Comparison of ENCODE assay signal across 31 cellular contexts in genomic region chr13:50030315-50030714, GRCh38. TPM values are rescaled to one million over a fixed set of nuclear protein-coding genes. Genes with fewer than 3 reads are reported as not detected.
A peak's percentile ranks its signal among the peaks of the same experiment; 100 is the strongest.
DNase-seq lines count a peak whose midpoint lies in the region; ATAC-seq, FAIRE-seq and TF ChIP-seq lines count a peak whose summit lies in the region.
"Had no signal": no experiment of that assay in that cellular context is flagged by ENCODE, and none has a peak within 500 bp of the region (broad histone marks: within the 10 kb centered on the region; RNA-seq: fewer than 3 reads in every experiment).

No MANE protein-coding gene starts in this region.

- H2BK12ac ChIP-seq in H1 (ENCODE audit: low read depth, low read length) = no peak overlapping the region

- no peak overlapping the region for H3K23ac ChIP-seq in IMR-90 (ENCODE audit: low read depth, low read length)
- no peak overlapping the region for H3K23ac ChIP-seq in H1 (ENCODE audit: insufficient read length)

- peaks cover 36% of the 10 kb centered on the region for H3K36me3 Mint-ChIP-seq in activated CD4-positive, alpha-beta memory T cell treated with anti-CD3 and anti-CD28 coated beads, Interleukin-2, amount 10 ng/mL, durations not matched to agents 7 days and 5 days (ENCODE audit: low read depth)
- peaks cover 10% of the 10 kb centered on the region for H3K36me3 Mint-ChIP-seq in activated CD8-positive, alpha-beta T cell treated with anti-CD3 and anti-CD28 coated beads for 36 hours (ENCODE audit: low read depth)

- DNase-seq in A673 (ENCODE audit: low spot score) (peak; percentile 11), IMR-90 (peak; percentile 29), RPMI7951 (ENCODE audit: low read depth) (peak; percentile 2), H1 (ENCODE audit: low read depth in 1 of 2, low spot score in 2 of 2) (no peak), GF-D8 (lab: John Stamatoyannopoulos, UW) (no peak)
- no peak for DNase-seq in activated CD4-positive, alpha-beta memory T cell treated with anti-CD3 and anti-CD28 coated beads, Interleukin-2, amount 10 ng/mL, durations not matched to agents 7 days and 5 days
- no peak for DNase-seq in activated CD8-positive, alpha-beta T cell treated with anti-CD3 and anti-CD28 coated beads for 36 hours
- no peak for DNase-seq in stimulated activated CD4-positive, alpha-beta T cell treated with anti-CD3 and anti-CD28 coated beads, Interleukin-2, amount 100 ng/mL, for 24 hours
- DNase-seq: activated B cell treated with CpG ODN at 0.5 μM for 24 hours; activated CD4-positive, alpha-beta T cell treated with anti-CD3 and anti-CD28 coated beads, Interleukin-2, amount 50 U/mL, for 1 hour; activated naive CD4-positive, alpha-beta T cell; activated naive CD8-positive, alpha-beta T cell treated with anti-CD3 and anti-CD28 coated beads, Interleukin-2, amount 50 U/mL, for 24 hours; activated T-cell treated with anti-CD3 and anti-CD28 coated beads, Interleukin-2, amount 50 U/mL, for 72 hours; BE2C; CD8-positive, alpha-beta T cell; central memory CD4-positive, alpha-beta T cell; HCEC 1CT; head of caudate nucleus; naive thymus-derived CD8-positive, alpha-beta T cell; NCI-H2107; NCI-H510A; stimulated activated CD4-positive, alpha-beta T cell treated with anti-CD3 and anti-CD28 coated beads, Interleukin-12 subunit alpha, Interleukin-12 subunit beta, amount 100 ng/mL, for 4 hours; stimulated activated CD4-positive, alpha-beta T cell treated with anti-CD3 and anti-CD28 coated beads, Interleukin-4, amount 100 ng/mL, for 1 hour; T1000 had no signal

- intact Hi-C loops in A673 (cut with micrococcal nuclease; ENCODE audit: unreplicated experiment) = no loop called here
- intact Hi-C loops in IMR-90 (cut with micrococcal nuclease) = no loop called here
- intact Hi-C loops in activated CD8-positive, alpha-beta T cell treated with anti-CD3 and anti-CD28 coated beads for 36 hours (cut with micrococcal nuclease) = no loop called here

- H3K4me1 ChIP-seq in A673 (ENCODE audit: insufficient read depth, low read length, poor library complexity, severe bottlenecking) = peaks cover 8% of the 10 kb centered on the region
- H3K4me1 ChIP-seq in IMR-90 (ENCODE audit: control insufficient read depth, insufficient read depth, low read length) = peaks cover 4% of the 10 kb centered on the region
- no peaks in the 10 kb centered on the region for H3K4me1 ChIP-seq in H1 (replicated peaks in 1 of 4; ENCODE audit: control insufficient read depth in 3 of 4, insufficient read depth in 4 of 4, low read length in 3 of 4)
- H3K4me1 ChIP-seq: BE2C, foreskin keratinocyte had no signal

- no peaks in the 10 kb centered on the region for H3K27me3 Mint-ChIP-seq in activated CD4-positive, alpha-beta memory T cell treated with anti-CD3 and anti-CD28 coated beads, Interleukin-2, amount 10 ng/mL, durations not matched to agents 7 days and 5 days
- no peaks in the 10 kb centered on the region for H3K27me3 Mint-ChIP-seq in activated CD8-positive, alpha-beta T cell treated with anti-CD3 and anti-CD28 coated beads for 36 hours
- H3K27me3 Mint-ChIP-seq: activated B cell treated with CpG ODN at 0.5 μM for 24 hours; activated naive CD8-positive, alpha-beta T cell treated with anti-CD3 and anti-CD28 coated beads, Interleukin-2, amount 50 U/mL, for 24 hours; naive thymus-derived CD8-positive, alpha-beta T cell; progenitor cell of endocrine pancreas had no signal

- no peaks in the 10 kb centered on the region for H3K79me2 ChIP-seq in H1 (ENCODE audit: control insufficient read depth in 1 of 2, insufficient read depth in 2 of 2, low read length in 2 of 2)

- TF ChIP-seq POLR2A in IMR-90 (IDR thresholded peaks at IDR 0.05; ENCODE audit: low read depth, low read length) (no peak), H1 (IDR thresholded peaks at IDR 0.05; ENCODE audit: control extremely low read depth in 1 of 2, low read depth in 2 of 2, low read length in 2 of 2) (no peak)

- H4K20me1 ChIP-seq in IMR-90 (ENCODE audit: insufficient read depth, low read length) (no peaks in the 10 kb centered on the region), H1 (replicated peaks in 1 of 2; ENCODE audit: control insufficient read depth in 1 of 2, insufficient read depth in 2 of 2, low read length in 2 of 2) (no peaks in the 10 kb centered on the region)

- in situ Hi-C loops in IMR-90 (cut with MboI; ENCODE audit: low sequenced_read_pairs) = no loop called here

- H3K79me1 ChIP-seq in IMR-90 (ENCODE audit: low read depth in 1 of 2, low read length in 2 of 2) = peaks cover 0 to 8% of the 10 kb centered on the region in 2 experiments; a peak in 2 of 4 replicates
- no peaks in the 10 kb centered on the region for H3K79me1 ChIP-seq in H1 (ENCODE audit: low read depth, low read length)

- H2AK9ac ChIP-seq in IMR-90 (replicated peaks; ENCODE audit: low read depth, low read length, poor library complexity) = no peak overlapping the region

- H3K4me3 Mint-ChIP-seq in activated CD4-positive, alpha-beta memory T cell treated with anti-CD3 and anti-CD28 coated beads, Interleukin-2, amount 10 ng/mL, durations not matched to agents 7 days and 5 days = no peak overlapping the region
- H3K4me3 Mint-ChIP-seq in activated CD8-positive, alpha-beta T cell treated with anti-CD3 and anti-CD28 coated beads for 36 hours = no peak overlapping the region
- H3K4me3 Mint-ChIP-seq: activated B cell treated with CpG ODN at 0.5 μM for 24 hours; activated naive CD8-positive, alpha-beta T cell treated with anti-CD3 and anti-CD28 coated beads, Interleukin-2, amount 50 U/mL, for 24 hours; activated T-cell treated with anti-CD3 and anti-CD28 coated beads, Interleukin-2, amount 50 U/mL, for 72 hours; CD8-positive, alpha-beta T cell; naive thymus-derived CD8-positive, alpha-beta T cell had no signal

- BruUV-seq in A673 (replicated peaks; lab: Mats Ljungman, UMichigan) = no TSS peak
- no TSS peak for BruUV-seq in IMR-90 (replicated peaks; lab: Mats Ljungman, UMichigan)

- H3K4me3 ChIP-seq in A673 (ENCODE audit: low read depth, low read length, poor library complexity, severe bottlenecking) = no peak overlapping the region
- no peak overlapping the region for H3K4me3 ChIP-seq in IMR-90 (ENCODE audit: insufficient read depth, low read depth, low read length)
- H3K4me3 ChIP-seq in H1 (ENCODE audit: extremely low read depth in 1 of 4, insufficient read depth in 2 of 4, low read depth in 3 of 4, low read length in 4 of 4) = no peak overlapping the region
- H3K4me3 ChIP-seq: esophagus muscularis mucosa had no signal

- H3K4ac ChIP-seq in IMR-90 (ENCODE audit: low read depth, low read length) (no peak overlapping the region), H1 (replicated peaks; ENCODE audit: insufficient read length, low read depth, low read length) (no peak overlapping the region)

- TF ChIP-seq CTCF in A673 (conservative IDR thresholded peaks at IDR 0.05; ENCODE audit: low read depth, low read length) (no peak), IMR-90 (conservative IDR thresholded peaks at IDR 0.05; ENCODE audit: low read depth, low read length) (no peak), H1 (IDR thresholded peaks at IDR 0.05; ENCODE audit: control extremely low read depth in 1 of 3, insufficient read depth in 1 of 3, low read depth in 1 of 3, low read length in 3 of 3) (no peak)
- no peak for TF ChIP-seq CTCF in activated CD8-positive, alpha-beta T cell treated with anti-CD3 and anti-CD28 coated beads for 36 hours (IDR thresholded peaks at IDR 0.05)

- no peak overlapping the region for H3K9ac ChIP-seq in IMR-90 (ENCODE audit: low read depth, low read length)
- no peak overlapping the region for H3K9ac ChIP-seq in H1 (replicated peaks in 1 of 4; ENCODE audit: extremely low read depth in 1 of 4, low read depth in 3 of 4, low read length in 3 of 4)
- H3K9ac ChIP-seq: KMS-11 had no signal

- H2BK120ac ChIP-seq in IMR-90 (ENCODE audit: low read depth, low read length) (no peak overlapping the region), H1 (replicated peaks; ENCODE audit: low read depth, low read length) (no peak overlapping the region)

- H3K27ac ChIP-seq in A673 (ENCODE audit: low read depth, low read length, poor library complexity, severe bottlenecking) = peak overlapping the region; percentile 9
- no peak overlapping the region for H3K27ac ChIP-seq in IMR-90 (ENCODE audit: insufficient read depth, low read length)
- no peak overlapping the region for H3K27ac ChIP-seq in H1 (ENCODE audit: low read depth, low read length)
- H3K27ac ChIP-seq: esophagus muscularis mucosa, foreskin keratinocyte, KMS-11 had no signal

- CTCF ChIA-PET in A673 (lab: Charles Lee) (no interaction called here), IMR-90 (lab: Yijun Ruan, JAX) (no interaction called here), H1 (lab: Charles Lee; ENCODE audit: partially characterized antibody) (interaction anchor here (0.6 kb wide), 1 partner anchor 1434 kb away, joined by 3 read pairs; no protein-coding TSS in a partner anchor)
- CTCF ChIA-PET in activated CD4-positive, alpha-beta memory T cell treated with anti-CD3 and anti-CD28 coated beads, Interleukin-2, amount 10 ng/mL, durations not matched to agents 7 days and 5 days (lab: Charles Lee) = interaction anchor here (0.6 kb wide), 1 partner anchor 62 kb away, joined by 3 read pairs; no protein-coding TSS in a partner anchor
- CTCF ChIA-PET in activated CD8-positive, alpha-beta T cell treated with anti-CD3 and anti-CD28 coated beads for 36 hours (lab: Charles Lee) = no interaction called here

- no peak for TF ChIP-seq RAD21 in IMR-90 (IDR thresholded peaks at IDR 0.05; ENCODE audit: low read length)
- no peak for TF ChIP-seq RAD21 in H1 (IDR thresholded peaks at IDR 0.05 in 1 of 2, conservative IDR thresholded peaks at IDR 0.05 in 1 of 2; ENCODE audit: low read depth in 2 of 2, low read length in 2 of 2)

- H2BK20ac ChIP-seq in IMR-90 (ENCODE audit: low read depth, low read length) (no peak overlapping the region), H1 (ENCODE audit: low read length) (no peak overlapping the region)

- H4K8ac ChIP-seq in IMR-90 (ENCODE audit: low read depth in 2 of 2, low read length in 2 of 2) (no peak overlapping the region), H1 (ENCODE audit: extremely low read depth, insufficient read depth, low read length) (no peak overlapping the region)

- H3K4me2 ChIP-seq in IMR-90 (ENCODE audit: low read depth, low read length) (no peak overlapping the region), H1 (ENCODE audit: insufficient read depth in 1 of 2, low read depth in 2 of 2, low read length in 2 of 2) (no peak overlapping the region)
- H3K4me2 ChIP-seq: KMS-11 had no signal

- H3K9me1 ChIP-seq in IMR-90 (ENCODE audit: insufficient read depth, low read length) = no peaks in the 10 kb centered on the region

- no peak for ATAC-seq in IMR-90 (ENCODE audit: low read depth)
- ATAC-seq in activated CD8-positive, alpha-beta T cell treated with anti-CD3 and anti-CD28 coated beads for 36 hours = no peak
- ATAC-seq: activated naive CD8-positive, alpha-beta T cell treated with anti-CD3 and anti-CD28 coated beads, Interleukin-2, amount 50 U/mL, for 24 hours; activated T-cell treated with anti-CD3 and anti-CD28 coated beads, Interleukin-2, amount 50 U/mL, for 72 hours; CD8-positive, alpha-beta T cell; foreskin keratinocyte; naive thymus-derived CD8-positive, alpha-beta T cell; sciatic nerve had no signal

- FAIRE-seq in H1 (lab: Jason Lieb, UNC) = no peak
- FAIRE-seq: GM12892 had no signal

- H3K56ac ChIP-seq in IMR-90 (ENCODE audit: extremely low read depth, insufficient read depth, low read length) = no peak overlapping the region
- H3K56ac ChIP-seq in H1 (replicated peaks; ENCODE audit: insufficient read length, low read depth, low read length) = no peak overlapping the region

- H4K5ac ChIP-seq in IMR-90 (ENCODE audit: low read depth, low read length) (no peak overlapping the region), H1 (ENCODE audit: insufficient read length, low read depth, low read length) (no peak overlapping the region)

- POLR2A ChIA-PET in A673 (lab: Charles Lee; ENCODE audit: low non-redundant PET) = no interaction called here
- POLR2A ChIA-PET in IMR-90 (lab: Charles Lee; ENCODE audit: unreplicated experiment) = no interaction called here
- POLR2A ChIA-PET in H1 (lab: Charles Lee; ENCODE audit: partially characterized antibody) = interaction anchor here (0.7 to 1.0 kb wide), 3 partner anchors 10 to 19 kb away, joined by 3 read pairs; no protein-coding TSS in a partner anchor
- POLR2A ChIA-PET in activated CD4-positive, alpha-beta memory T cell treated with anti-CD3 and anti-CD28 coated beads, Interleukin-2, amount 10 ng/mL, durations not matched to agents 7 days and 5 days (lab: Charles Lee) = no interaction called here
- POLR2A ChIA-PET in activated CD8-positive, alpha-beta T cell treated with anti-CD3 and anti-CD28 coated beads for 36 hours (lab: Charles Lee) = interaction anchor here (0.6 kb wide), 1 partner anchor 28 kb away, joined by 3 read pairs; no protein-coding TSS in a partner anchor

- H3K14ac ChIP-seq in IMR-90 (replicated peaks; ENCODE audit: low read depth, low read length) = no peak overlapping the region
- no peak overlapping the region for H3K14ac ChIP-seq in H1 (ENCODE audit: insufficient read length)

- no peak overlapping the region for H3K27ac Mint-ChIP-seq in activated CD4-positive, alpha-beta memory T cell treated with anti-CD3 and anti-CD28 coated beads, Interleukin-2, amount 10 ng/mL, durations not matched to agents 7 days and 5 days
- H3K27ac Mint-ChIP-seq in activated CD8-positive, alpha-beta T cell treated with anti-CD3 and anti-CD28 coated beads for 36 hours = no peak overlapping the region
- H3K27ac Mint-ChIP-seq: activated B cell treated with CpG ODN at 0.5 μM for 24 hours; activated naive CD8-positive, alpha-beta T cell treated with anti-CD3 and anti-CD28 coated beads, Interleukin-2, amount 50 U/mL, for 24 hours; activated T-cell treated with anti-CD3 and anti-CD28 coated beads, Interleukin-2, amount 50 U/mL, for 72 hours; CD8-positive, alpha-beta T cell; naive thymus-derived CD8-positive, alpha-beta T cell; progenitor cell of endocrine pancreas had no signal

- H3K9me3 Mint-ChIP-seq in activated CD4-positive, alpha-beta memory T cell treated with anti-CD3 and anti-CD28 coated beads, Interleukin-2, amount 10 ng/mL, durations not matched to agents 7 days and 5 days = no peaks in the 10 kb centered on the region
- H3K9me3 Mint-ChIP-seq in activated CD8-positive, alpha-beta T cell treated with anti-CD3 and anti-CD28 coated beads for 36 hours = no peaks in the 10 kb centered on the region
- H3K9me3 Mint-ChIP-seq: activated B cell treated with CpG ODN at 0.5 μM for 24 hours; activated naive CD8-positive, alpha-beta T cell treated with anti-CD3 and anti-CD28 coated beads, Interleukin-2, amount 50 U/mL, for 24 hours; activated T-cell treated with anti-CD3 and anti-CD28 coated beads, Interleukin-2, amount 50 U/mL, for 72 hours; CD8-positive, alpha-beta T cell; naive thymus-derived CD8-positive, alpha-beta T cell had no signal

- no peak overlapping the region for H4K91ac ChIP-seq in IMR-90 (ENCODE audit: insufficient read depth, low read depth, low read length)
- H4K91ac ChIP-seq in H1 (replicated peaks; ENCODE audit: insufficient read length, low read length) = no peak overlapping the region

- dilution Hi-C loops in IMR-90 (cut with HindIII; ENCODE audit: low sequenced_read_pairs, unreplicated experiment) = no loop called here

- H3K9me3 ChIP-seq in A673 (ENCODE audit: low read depth, low read length, poor library complexity, severe bottlenecking) (no peaks in the 10 kb centered on the region), IMR-90 (ENCODE audit: control insufficient read depth, insufficient read depth, low read length) (no peaks in the 10 kb centered on the region), H1 (ENCODE audit: insufficient read depth in 2 of 2, low read depth in 1 of 2, low read length in 1 of 2) (no peaks in the 10 kb centered on the region)
- H3K9me3 ChIP-seq: BE2C, esophagus muscularis mucosa had no signal

- H3K27me3 ChIP-seq in A673 (replicated peaks; ENCODE audit: insufficient read depth, low read depth, low read length, poor library complexity) (no peaks in the 10 kb centered on the region), IMR-90 (ENCODE audit: control insufficient read depth, insufficient read depth, low read length) (no peaks in the 10 kb centered on the region), H1 (replicated peaks in 1 of 4; ENCODE audit: control insufficient read depth in 3 of 4, extremely low read depth in 1 of 4, insufficient read depth in 3 of 4, low read length in 3 of 4) (no peaks in the 10 kb centered on the region)
- H3K27me3 ChIP-seq: BE2C, esophagus muscularis mucosa, foreskin keratinocyte had no signal

- H3K18ac ChIP-seq in IMR-90 (ENCODE audit: low read depth, low read length) = no peak overlapping the region
- H3K18ac ChIP-seq in H1 (ENCODE audit: extremely low read depth, low read length) = no peak overlapping the region

- no peaks in the 10 kb centered on the region for H3K23me2 ChIP-seq in H1 (ENCODE audit: low read depth, low read length)

- no peak for TF ChIP-seq EP300 in H1 (IDR thresholded peaks at IDR 0.05; ENCODE audit: borderline replicate concordance in 1 of 2, low read depth in 2 of 2, low read length in 2 of 2)

- H2AK5ac ChIP-seq in IMR-90 (ENCODE audit: low read depth, low read length) (no peak overlapping the region), H1 (ENCODE audit: low read depth, low read length) (no peak overlapping the region)

- H2BK5ac ChIP-seq in IMR-90 (ENCODE audit: low read depth, low read length, poor library complexity, severe bottlenecking) (no peak overlapping the region), H1 (ENCODE audit: low read depth, low read length) (no peak overlapping the region)

- no peak overlapping the region for H2AFZ ChIP-seq in IMR-90 (replicated peaks; ENCODE audit: low read length, poor library complexity)
- H2AFZ ChIP-seq in H1 (ENCODE audit: low read length) = no peak overlapping the region

- H3K36me3 ChIP-seq in A673 (ENCODE audit: insufficient read depth, low read length, poor library complexity, severe bottlenecking) (no peaks in the 10 kb centered on the region), IMR-90 (ENCODE audit: control insufficient read depth, insufficient read depth, low read length) (no peaks in the 10 kb centered on the region), H1 (ENCODE audit: control insufficient read depth in 2 of 4, insufficient read depth in 4 of 4, low read length in 3 of 4) (no peaks in the 10 kb centered on the region)
- H3K36me3 ChIP-seq: BE2C, esophagus muscularis mucosa had no signal

- 100% methylated on average over 1 of the region's 3 CpGs; no CpG with 5 or more reads in 1 of the 2 experiments for WGBS in IMR-90 (ENCODE audit: extremely low coverage in 2 of 2, insufficient read length in 1 of 2), 2 experiments
- 92% methylated on average over 3 of the region's 3 CpGs; no CpG with 5 or more reads in 1 of the 2 experiments for WGBS in H1 (ENCODE audit: extremely low coverage in 1 of 2, insufficient coverage in 1 of 2, insufficient read length in 1 of 2, insufficient replicate concordance in 2 of 2, low coverage in 1 of 2, low lambda C conversion rate in 2 of 2, missing lambda C conversion rate in 1 of 2), 2 experiments

- peaks cover 3% of the 10 kb centered on the region for H3K4me1 Mint-ChIP-seq in activated CD4-positive, alpha-beta memory T cell treated with anti-CD3 and anti-CD28 coated beads, Interleukin-2, amount 10 ng/mL, durations not matched to agents 7 days and 5 days
- peaks cover 4% of the 10 kb centered on the region for H3K4me1 Mint-ChIP-seq in activated CD8-positive, alpha-beta T cell treated with anti-CD3 and anti-CD28 coated beads for 36 hours (ENCODE audit: low read depth)

- H2BK15ac ChIP-seq in IMR-90 (ENCODE audit: low read depth, low read length) = no peak overlapping the region
- H2BK15ac ChIP-seq in H1 (ENCODE audit: low read length) = no peak overlapping the region

RNA-seq across cellular contexts. Expression of gene KCNRG, which starts 15.1 kb away (rescaled TPM):
- total RNA-seq in A673 (2021) (1.4 and 2.1 TPM in 2 replicates), IMR-90 (2012; rRNA removed) (2.7 and 5.0 TPM in 2 replicates)
- polyA plus RNA-seq in IMR-90 (2012; rRNA removed) (0.51 and 0.66 TPM in 2 replicates), H1 (2011; rRNA removed) (0.71 and 1.2 TPM in 2 replicates)
- 0.12 and 0.13 TPM in 2 replicates for polyA plus RNA-seq in IMR-90 (2012; cell fraction: cytosol; rRNA removed)
- polyA plus RNA-seq in IMR-90 (2012; cell fraction: nucleus; rRNA removed; ENCODE audit: low replicate concordance) = 0.16 and 1.4 TPM in 2 replicates
- total RNA-seq in RPMI7951 (2014; rRNA removed; shearing (Covaris generic)) = 0.39 and 0.72 TPM in 2 replicates
- 0.65 TPM in 1 of 2 replicates, not detected in the other for total RNA-seq in H1 (2021; fragmentation: NEBNext Ultra II Directional; extraction: Animal tissue kit (Norgen Biotek cat#: 25700))
- 0.89 TPM for polyA plus RNA-seq in H1 (2011; cell fraction: cytosol; rRNA removed)
- polyA plus RNA-seq in H1 (2011; cell fraction: nucleus; rRNA removed) = 0.58 TPM
- 1.0 to 1.4 TPM (median 1.3 TPM) in 4 replicates for polyA plus RNA-seq in H1 (2012, experiment 1 of 2)
- polyA plus RNA-seq in H1 (2012, experiment 2 of 2) = not detected
- 1.4 TPM for polyA plus RNA-seq in H1 (2013, experiment 1 of 2)
- polyA plus RNA-seq in H1 (2013, experiment 2 of 2) = 1.5 TPM
- polyA minus RNA-seq in H1 (2011; rRNA and poly(A)+ RNA removed) = 4.9 and 9.0 TPM in 2 replicates
- polyA minus RNA-seq in H1 (2011; cell fraction: cytosol; rRNA and poly(A)+ RNA removed) = 2.6 TPM
- 3.2 TPM for polyA minus RNA-seq in H1 (2011; cell fraction: nucleus; rRNA and poly(A)+ RNA removed)
- under 1 TPM; 0.30 to 0.65 TPM for total RNA-seq in activated CD4-positive, alpha-beta memory T cell treated with anti-CD3 and anti-CD28 coated beads, Interleukin-2, amount 10 ng/mL, durations not matched to agents 7 days and 5 days
- under 1 TPM; 0.18 to 0.36 TPM for total RNA-seq in activated CD8-positive, alpha-beta T cell treated with anti-CD3 and anti-CD28 coated beads for 36 hours
- total RNA-seq: kidney epithelial cell had no signal

RNA-seq across cellular contexts. Expression of gene TRIM13, which starts 33.5 kb away (rescaled TPM):
- total RNA-seq in A673 (2021) (36.9 and 38.7 TPM in 2 replicates), IMR-90 (2012; rRNA removed) (20.1 and 22.5 TPM in 2 replicates)
- polyA plus RNA-seq in IMR-90 (2012; rRNA removed) (10.2 and 12.0 TPM in 2 replicates), H1 (2011; rRNA removed) (9.9 and 21.2 TPM in 2 replicates)
- 2.5 and 3.8 TPM in 2 replicates for polyA plus RNA-seq in IMR-90 (2012; cell fraction: cytosol; rRNA removed)
- 3.0 and 24.1 TPM in 2 replicates for polyA plus RNA-seq in IMR-90 (2012; cell fraction: nucleus; rRNA removed; ENCODE audit: low replicate concordance)
- total RNA-seq in RPMI7951 (2014; rRNA removed; shearing (Covaris generic)) = 7.4 and 8.4 TPM in 2 replicates
- 31.5 and 34.9 TPM in 2 replicates for total RNA-seq in H1 (2021; fragmentation: NEBNext Ultra II Directional; extraction: Animal tissue kit (Norgen Biotek cat#: 25700))
- polyA plus RNA-seq in H1 (2011; cell fraction: cytosol; rRNA removed) = 18.8 TPM
- polyA plus RNA-seq in H1 (2011; cell fraction: nucleus; rRNA removed) = 8.4 TPM
- polyA plus RNA-seq in H1 (2012, experiment 1 of 2) = 25.1 to 52.6 TPM (median 29.4 TPM) in 4 replicates
- polyA plus RNA-seq in H1 (2012, experiment 2 of 2) = 6.9 TPM
- 22.2 TPM for polyA plus RNA-seq in H1 (2013, experiment 1 of 2)
- polyA plus RNA-seq in H1 (2013, experiment 2 of 2) = 25.8 TPM
- 27.1 and 42.1 TPM in 2 replicates for polyA minus RNA-seq in H1 (2011; rRNA and poly(A)+ RNA removed)
- polyA minus RNA-seq in H1 (2011; cell fraction: cytosol; rRNA and poly(A)+ RNA removed) = 13.8 TPM
- polyA minus RNA-seq in H1 (2011; cell fraction: nucleus; rRNA and poly(A)+ RNA removed) = 18.2 TPM
- total RNA-seq in activated CD4-positive, alpha-beta memory T cell treated with anti-CD3 and anti-CD28 coated beads, Interleukin-2, amount 10 ng/mL, durations not matched to agents 7 days and 5 days = 10 to 100 TPM; 13.2 to 17.4 TPM
- total RNA-seq in activated CD8-positive, alpha-beta T cell treated with anti-CD3 and anti-CD28 coated beads for 36 hours = 10 to 100 TPM; 12.5 to 13.4 TPM

Comparison
In these comparisons a context has a peak if more than half of its experiments do, and no peak if none do; other contexts are left out.
1. DNase-seq: peak in A673 (single experiment), IMR-90 (single experiment) and RPMI7951 (single experiment); none in H1 (0 of 2), activated CD4-positive, alpha-beta memory T cell treated with anti-CD3 and anti-CD28 coated beads, Interleukin-2, amount 10 ng/mL, durations not matched to agents 7 days and 5 days (single experiment), activated CD8-positive, alpha-beta T cell treated with anti-CD3 and anti-CD28 coated beads for 36 hours (single experiment), GF-D8 (single experiment) and stimulated activated CD4-positive, alpha-beta T cell treated with anti-CD3 and anti-CD28 coated beads, Interleukin-2, amount 100 ng/mL, for 24 hours (0 of 2).
2. CTCF ChIA-PET loops: an anchor here in H1 (0.6 kb wide) and activated CD4-positive, alpha-beta memory T cell treated with anti-CD3 and anti-CD28 coated beads, Interleukin-2, amount 10 ng/mL, durations not matched to agents 7 days and 5 days (0.6 kb wide); none called in A673, IMR-90 and activated CD8-positive, alpha-beta T cell treated with anti-CD3 and anti-CD28 coated beads for 36 hours.
3. POLR2A ChIA-PET loops: an anchor here in H1 (0.7 to 1.0 kb wide) and activated CD8-positive, alpha-beta T cell treated with anti-CD3 and anti-CD28 coated beads for 36 hours (0.6 kb wide); none called in A673, IMR-90 and activated CD4-positive, alpha-beta memory T cell treated with anti-CD3 and anti-CD28 coated beads, Interleukin-2, amount 10 ng/mL, durations not matched to agents 7 days and 5 days.